1 cellular context compared by ENCODE assay signal in genomic region chr7:122768827-122769226, GRCh38.
TF ChIP-seq lines count a peak whose summit lies in the region.

No MANE protein-coding gene starts in this region.

TF ChIP-seq in GM12878, 131 proteins besides CTCF, POLR2A, EP300 and RAD21 (continued from another document):
- no peak for TF ChIP-seq ZBTB40 (IDR thresholded peaks at IDR 0.05; ENCODE audit: borderline replicate concordance)
- TF ChIP-seq IRF5 (IDR thresholded peaks at IDR 0.05; ENCODE audit: borderline replicate concordance) = no peak
- TF ChIP-seq ATF7 (IDR thresholded peaks at IDR 0.05; ENCODE audit: low read depth) = peak; percentile 17; the same call in 1 of the 2 replicates
- TF ChIP-seq NBN (IDR thresholded peaks at IDR 0.05) = 0 out of 2 replicates have a peak, but pooled peaks have one; percentile 46
- peak; percentile 75; the same call in 1 of the 2 replicates for TF ChIP-seq SMARCA5 (IDR thresholded peaks at IDR 0.05)
- TF ChIP-seq SIX5 (IDR thresholded peaks at IDR 0.05; ENCODE audit: low read depth, low read length, severe bottlenecking) = no peak
- no peak for TF ChIP-seq BCL11A (IDR thresholded peaks at IDR 0.05; ENCODE audit: low read depth, low read length)
- TF ChIP-seq MTA2 (IDR thresholded peaks at IDR 0.05; ENCODE audit: low read depth) = peak; percentile 31; the same call in 1 of the 2 replicates
